12 cellular contexts compared by ENCODE assay signal in genomic region chr18:73891572-73892421, GRCh38.
A peak's percentile ranks its signal among the peaks of the same experiment; 100 is the strongest.
DNase-seq lines count a peak whose midpoint lies in the region; ATAC-seq and TF ChIP-seq lines count a peak whose summit lies in the region.
"Had no signal": no experiment of that assay in that cellular context is flagged by ENCODE, and none has a peak within 500 bp of the region (broad histone marks: within the 10 kb centered on the region; RNA-seq: fewer than 3 reads in every experiment).

No MANE protein-coding gene starts in this region.

- H3K27me3 ChIP-seq in brain microvascular endothelial cell (replicated peaks): no peaks in the 10 kb centered on the region

- H3K4me3 ChIP-seq in LNCaP clone FGC (ENCODE audit: low read depth, low read length) (no peak overlapping the region), brain microvascular endothelial cell (ENCODE audit: low read depth, low read length) (no peak overlapping the region)
- H3K4me3 ChIP-seq: A549 had no signal

- no peak overlapping the region for H3K27ac ChIP-seq in brain microvascular endothelial cell
- H3K27ac ChIP-seq: A549 had no signal

- intact Hi-C loops in activated CD4-positive, alpha-beta T cell treated with anti-CD3 and anti-CD28 coated beads for 36 hours (cut with DNase I, micrococcal nuclease): no loop called here

- H3K27ac Mint-ChIP-seq in activated CD4-positive, alpha-beta T cell treated with anti-CD3 and anti-CD28 coated beads for 36 hours: no peak overlapping the region
- no peak overlapping the region for H3K27ac Mint-ChIP-seq in neural crest cell (ENCODE audit: unreplicated experiment)
- no peak overlapping the region for H3K27ac Mint-ChIP-seq in activated T-helper 17 cell treated with anti-CD3 and anti-CD28 coated beads, Interleukin-2, amount 50 U/mL, for 72 hours
- H3K27ac Mint-ChIP-seq: naive thymus-derived CD8-positive, alpha-beta T cell had no signal

- H3K36me3 Mint-ChIP-seq in activated CD4-positive, alpha-beta T cell treated with anti-CD3 and anti-CD28 coated beads for 36 hours (ENCODE audit: low read depth): no peaks in the 10 kb centered on the region
- no peaks in the 10 kb centered on the region for H3K36me3 Mint-ChIP-seq in neural crest cell (ENCODE audit: low read depth)
- H3K36me3 Mint-ChIP-seq in activated T-helper 17 cell treated with anti-CD3 and anti-CD28 coated beads, Interleukin-2, amount 50 U/mL, for 72 hours (ENCODE audit: low read depth): no peaks in the 10 kb centered on the region
- H3K36me3 Mint-ChIP-seq: naive thymus-derived CD8-positive, alpha-beta T cell had no signal

- TF ChIP-seq CTCF in LNCaP clone FGC (IDR thresholded peaks at IDR 0.05; ENCODE audit: control insufficient read depth, extremely low read depth, insufficient read depth): 0 out of 2 replicates have a peak, but pooled peaks have one; percentile 0
- TF ChIP-seq CTCF in brain microvascular endothelial cell (IDR thresholded peaks at IDR 0.05; ENCODE audit: low read depth, low read length, missing control alignments): peak; percentile 38
- peak; percentile 41 for TF ChIP-seq CTCF in neural crest cell (conservative IDR thresholded peaks at IDR 0.05)

- no peak overlapping the region for H3K4me3 Mint-ChIP-seq in activated CD4-positive, alpha-beta T cell treated with anti-CD3 and anti-CD28 coated beads for 36 hours
- H3K4me3 Mint-ChIP-seq in neural crest cell: no peak overlapping the region
- H3K4me3 Mint-ChIP-seq in activated T-helper 17 cell treated with anti-CD3 and anti-CD28 coated beads, Interleukin-2, amount 50 U/mL, for 72 hours: no peak overlapping the region
- H3K4me3 Mint-ChIP-seq: naive thymus-derived CD8-positive, alpha-beta T cell had no signal

- CTCF ChIA-PET in activated CD4-positive, alpha-beta T cell treated with anti-CD3 and anti-CD28 coated beads for 36 hours (lab: Charles Lee): no interaction called here

- no peaks in the 10 kb centered on the region for H3K9me3 Mint-ChIP-seq in activated CD4-positive, alpha-beta T cell treated with anti-CD3 and anti-CD28 coated beads for 36 hours (ENCODE audit: low read depth)
- no peaks in the 10 kb centered on the region for H3K9me3 Mint-ChIP-seq in neural crest cell
- H3K9me3 Mint-ChIP-seq in activated T-helper 17 cell treated with anti-CD3 and anti-CD28 coated beads, Interleukin-2, amount 50 U/mL, for 72 hours: no peaks in the 10 kb centered on the region
- H3K9me3 Mint-ChIP-seq: naive thymus-derived CD8-positive, alpha-beta T cell had no signal

- in situ Hi-C loops in brain microvascular endothelial cell (cut with HindIII; ENCODE audit: low pct_ligation_motif_present, low sequenced_read_pairs): no loop called here

- peak; percentile 28 for DNase-seq in activated CD4-positive, alpha-beta T cell treated with anti-CD3 and anti-CD28 coated beads for 36 hours
- DNase-seq in activated CD4-positive, alpha-beta T cell treated with anti-CD3 and anti-CD28 coated beads, Interleukin-2, amount 50 U/mL, for 1 hour: no peak
- DNase-seq in LNCaP clone FGC (ENCODE audit: low read depth) (no peak), brain microvascular endothelial cell (no peak), neural crest cell (ENCODE audit: low read depth, low spot score) (no peak)
- no peak for DNase-seq in activated effector memory CD4-positive, alpha-beta T cell treated with Interleukin-2 at 50 U/mL for 16 hours
- DNase-seq: HCEC 1CT; naive thymus-derived CD8-positive, alpha-beta T cell; NCI-H774 had no signal

- no peaks in the 10 kb centered on the region for H3K36me3 ChIP-seq in brain microvascular endothelial cell (replicated peaks)

- H3K4me1 Mint-ChIP-seq in activated CD4-positive, alpha-beta T cell treated with anti-CD3 and anti-CD28 coated beads for 36 hours: no peaks in the 10 kb centered on the region
- peaks cover 11% of the 10 kb centered on the region for H3K4me1 Mint-ChIP-seq in neural crest cell
- H3K4me1 Mint-ChIP-seq in activated T-helper 17 cell treated with anti-CD3 and anti-CD28 coated beads, Interleukin-2, amount 50 U/mL, for 72 hours: no peaks in the 10 kb centered on the region

- peaks cover 5% of the 10 kb centered on the region for H3K27me3 Mint-ChIP-seq in activated CD4-positive, alpha-beta T cell treated with anti-CD3 and anti-CD28 coated beads for 36 hours
- peaks cover 2% of the 10 kb centered on the region for H3K27me3 Mint-ChIP-seq in neural crest cell (ENCODE audit: low read depth)
- peaks cover 6% of the 10 kb centered on the region for H3K27me3 Mint-ChIP-seq in activated T-helper 17 cell treated with anti-CD3 and anti-CD28 coated beads, Interleukin-2, amount 50 U/mL, for 72 hours

- POLR2A ChIA-PET in activated CD4-positive, alpha-beta T cell treated with anti-CD3 and anti-CD28 coated beads for 36 hours (lab: Charles Lee): no interaction called here

- peak; percentile 43 for ATAC-seq in activated CD4-positive, alpha-beta T cell treated with anti-CD3 and anti-CD28 coated beads for 36 hours
- no peak for ATAC-seq in HG02981 (IDR thresholded peaks at IDR 0.05; ENCODE audit: unreplicated experiment)
- ATAC-seq in activated T-helper 17 cell treated with anti-CD3 and anti-CD28 coated beads, Interleukin-2, amount 50 U/mL, for 72 hours (replicated peaks): no peak
- ATAC-seq: naive thymus-derived CD8-positive, alpha-beta T cell had no signal
